Comparison of ENCODE assay signal across 1 cellular context in the genomic region with DNA sequence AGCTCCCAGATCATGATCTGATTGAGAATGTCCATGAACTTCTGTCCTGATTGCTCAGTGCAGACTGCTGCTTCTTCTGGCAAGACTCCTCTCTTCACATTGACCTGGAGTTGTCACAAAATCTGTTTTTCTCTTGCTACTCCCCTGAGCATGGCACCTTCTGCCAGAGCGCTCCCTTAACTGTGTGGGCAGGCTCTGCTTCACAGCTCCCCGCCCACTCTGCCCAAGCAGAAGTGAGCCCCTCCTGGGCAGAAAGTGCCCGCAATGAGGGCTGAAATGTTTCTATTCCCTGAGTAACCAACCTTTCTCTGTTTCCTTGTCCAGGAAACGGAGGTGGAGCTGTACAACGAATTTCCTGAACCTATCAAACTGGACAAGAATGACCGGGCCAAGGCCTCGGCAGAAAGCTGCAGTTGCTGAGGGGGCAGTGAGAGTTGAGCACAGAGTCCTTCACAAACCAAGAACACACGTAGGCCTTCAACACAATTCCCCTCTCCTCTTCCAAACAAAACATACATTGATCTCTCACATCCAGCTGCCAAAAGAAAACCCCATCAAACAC.
TF ChIP-seq lines count a peak whose summit lies in the region.

No MANE protein-coding gene starts in this region.

TF ChIP-seq in HEK293, 187 proteins besides CTCF, POLR2A, EP300 and RAD21 (continued from another document):
- TF ChIP-seq, protein P1, sequence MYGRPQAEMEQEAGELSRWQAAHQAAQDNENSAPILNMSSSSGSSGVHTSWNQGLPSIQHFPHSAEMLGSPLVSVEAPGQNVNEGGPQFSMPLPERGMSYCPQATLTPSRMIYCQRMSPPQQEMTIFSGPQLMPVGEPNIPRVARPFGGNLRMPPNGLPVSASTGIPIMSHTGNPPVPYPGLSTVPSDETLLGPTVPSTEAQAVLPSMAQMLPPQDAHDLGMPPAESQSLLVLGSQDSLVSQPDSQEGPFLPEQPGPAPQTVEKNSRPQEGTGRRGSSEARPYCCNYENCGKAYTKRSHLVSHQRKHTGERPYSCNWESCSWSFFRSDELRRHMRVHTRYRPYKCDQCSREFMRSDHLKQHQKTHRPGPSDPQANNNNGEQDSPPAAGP (tag by site-specific recombination; IDR thresholded peaks at IDR 0.05) = no peak
- TF ChIP-seq, protein P2, sequence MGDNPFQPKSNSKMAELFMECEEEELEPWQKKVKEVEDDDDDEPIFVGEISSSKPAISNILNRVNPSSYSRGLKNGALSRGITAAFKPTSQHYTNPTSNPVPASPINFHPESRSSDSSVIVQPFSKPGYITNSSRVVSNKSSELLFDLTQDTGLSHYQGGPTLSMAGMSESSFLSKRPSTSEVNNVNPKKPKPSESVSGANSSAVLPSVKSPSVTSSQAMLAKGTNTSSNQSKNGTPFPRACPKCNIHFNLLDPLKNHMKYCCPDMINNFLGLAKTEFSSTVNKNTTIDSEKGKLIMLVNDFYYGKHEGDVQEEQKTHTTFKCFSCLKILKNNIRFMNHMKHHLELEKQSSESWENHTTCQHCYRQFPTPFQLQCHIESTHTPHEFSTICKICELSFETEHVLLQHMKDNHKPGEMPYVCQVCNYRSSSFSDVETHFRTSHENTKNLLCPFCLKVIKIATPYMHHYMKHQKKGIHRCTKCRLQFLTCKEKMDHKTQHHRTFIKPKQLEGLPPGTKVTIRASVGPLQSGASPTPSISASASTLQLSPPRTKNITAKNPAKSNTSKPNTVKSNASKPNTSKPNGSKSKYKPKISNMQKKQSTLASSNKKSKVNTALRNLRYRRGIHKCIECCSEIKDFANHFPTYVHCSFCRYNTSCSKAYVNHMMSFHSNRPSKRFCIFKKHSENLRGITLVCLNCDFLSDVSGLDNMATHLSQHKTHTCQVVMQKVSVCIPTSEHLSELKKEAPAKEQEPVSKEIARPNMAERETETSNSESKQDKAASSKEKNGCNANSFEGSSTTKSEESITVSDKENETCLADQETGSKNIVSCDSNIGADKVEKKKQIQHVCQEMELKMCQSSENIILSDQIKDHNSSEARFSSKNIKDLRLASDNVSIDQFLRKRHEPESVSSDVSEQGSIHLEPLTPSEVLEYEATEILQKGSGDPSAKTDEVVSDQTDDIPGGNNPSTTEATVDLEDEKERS (tag by site-specific recombination; IDR thresholded peaks at IDR 0.05) = no peak
- TF ChIP-seq, protein P3, sequence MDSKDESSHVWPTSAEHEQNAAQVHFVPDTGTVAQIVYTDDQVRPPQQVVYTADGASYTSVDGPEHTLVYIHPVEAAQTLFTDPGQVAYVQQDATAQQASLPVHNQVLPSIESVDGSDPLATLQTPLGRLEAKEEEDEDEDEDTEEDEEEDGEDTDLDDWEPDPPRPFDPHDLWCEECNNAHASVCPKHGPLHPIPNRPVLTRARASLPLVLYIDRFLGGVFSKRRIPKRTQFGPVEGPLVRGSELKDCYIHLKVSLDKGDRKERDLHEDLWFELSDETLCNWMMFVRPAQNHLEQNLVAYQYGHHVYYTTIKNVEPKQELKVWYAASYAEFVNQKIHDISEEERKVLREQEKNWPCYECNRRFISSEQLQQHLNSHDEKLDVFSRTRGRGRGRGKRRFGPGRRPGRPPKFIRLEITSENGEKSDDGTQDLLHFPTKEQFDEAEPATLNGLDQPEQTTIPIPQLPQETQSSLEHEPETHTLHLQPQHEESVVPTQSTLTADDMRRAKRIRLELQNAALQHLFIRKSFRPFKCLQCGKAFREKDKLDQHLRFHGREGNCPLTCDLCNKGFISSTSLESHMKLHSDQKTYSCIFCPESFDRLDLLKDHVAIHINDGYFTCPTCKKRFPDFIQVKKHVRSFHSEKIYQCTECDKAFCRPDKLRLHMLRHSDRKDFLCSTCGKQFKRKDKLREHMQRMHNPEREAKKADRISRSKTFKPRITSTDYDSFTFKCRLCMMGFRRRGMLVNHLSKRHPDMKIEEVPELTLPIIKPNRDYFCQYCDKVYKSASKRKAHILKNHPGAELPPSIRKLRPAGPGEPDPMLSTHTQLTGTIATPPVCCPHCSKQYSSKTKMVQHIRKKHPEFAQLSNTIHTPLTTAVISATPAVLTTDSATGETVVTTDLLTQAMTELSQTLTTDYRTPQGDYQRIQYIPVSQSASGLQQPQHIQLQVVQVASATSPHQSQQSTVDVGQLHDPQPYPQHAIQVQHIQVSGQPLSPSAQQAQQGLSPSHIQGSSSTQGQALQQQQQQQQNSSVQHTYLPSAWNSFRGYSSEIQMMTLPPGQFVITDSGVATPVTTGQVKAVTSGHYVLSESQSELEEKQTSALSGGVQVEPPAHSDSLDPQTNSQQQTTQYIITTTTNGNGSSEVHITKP (tag by site-specific recombination; IDR thresholded peaks at IDR 0.05) = no peak
TF ChIP-seq in HEK293: peak in this region for 2.
